In genomic region chr2:218805627-218806026, GRCh38 we compare ENCODE assay signal across 1 cellular context.
A peak's percentile ranks its signal among the peaks of the same experiment; 100 is the strongest.
TF ChIP-seq lines count a peak whose summit lies in the region.

No MANE protein-coding gene starts in this region.

TF ChIP-seq in HEK293, 187 proteins besides CTCF, POLR2A, EP300 and RAD21 (continued from another document):
- TF ChIP-seq ZBTB11 (tag by site-specific recombination; conservative IDR thresholded peaks at IDR 0.05; ENCODE audit: low read depth) (no peak), BCL6B (tag by site-specific recombination; IDR thresholded peaks at IDR 0.05) (no peak), ZNF626 (tag by site-specific recombination; IDR thresholded peaks at IDR 0.05) (no peak), ZBTB17 (tag by site-specific recombination; IDR thresholded peaks at IDR 0.05) (peak; percentile 57; the same call in 1 of the 2 replicates), ZNF311 (tag by site-specific recombination; IDR thresholded peaks at IDR 0.05; ENCODE audit: borderline replicate concordance) (no peak), PATZ1 (tag by site-specific recombination; IDR thresholded peaks at IDR 0.05) (0 out of 2 replicates have a peak, but pooled peaks have one; percentile 24), ZEB2 (tag by site-specific recombination; IDR thresholded peaks at IDR 0.05) (no peak), ZFHX2 (tag by site-specific recombination; conservative IDR thresholded peaks at IDR 0.05) (no peak), ZXDB (tag by site-specific recombination; IDR thresholded peaks at IDR 0.05) (peak; percentile 36; the same call in 1 of the 2 replicates), ZNF830 (tag by site-specific recombination; IDR thresholded peaks at IDR 0.05; ENCODE audit: low read depth) (no peak), ZNF777 (tag by site-specific recombination; IDR thresholded peaks at IDR 0.05; ENCODE audit: borderline replicate concordance) (no peak), ZBTB44 (tag by site-specific recombination; IDR thresholded peaks at IDR 0.05) (peak; percentile 4; the same call in 1 of the 2 replicates), PRDM6 (tag by site-specific recombination; IDR thresholded peaks at IDR 0.05) (peak; percentile 62), ZIC2 (tag by site-specific recombination; IDR thresholded peaks at IDR 0.05) (peak; percentile 40; the same call in 1 of the 2 replicates)
